ENCODE assay signal across 8 cellular contexts in genomic region chr13:31201341-31202024, GRCh38. TPM values are rescaled to one million over a fixed set of nuclear protein-coding genes. Genes with fewer than 3 reads are reported as not detected.
A peak's percentile ranks its signal among the peaks of the same experiment; 100 is the strongest.
DNase-seq lines count a peak whose midpoint lies in the region; ATAC-seq and TF ChIP-seq lines count a peak whose summit lies in the region.

No MANE protein-coding gene starts in this region.

- DNase-seq in GM12865 (ENCODE audit: low read depth), result no peak
- DNase-seq in RPMI7951 (ENCODE audit: low read depth), result peak; percentile 46
- peak; percentile 47 to 50 for DNase-seq in fibroblast of lung (ENCODE audit: low read depth in 2 of 2)
- no peak for DNase-seq in NCI-H2196 treated with DMSO at 0.1 percent for 48 hours (lab: John Stamatoyannopoulos, UW; ENCODE audit: unreplicated experiment)
- no peak for DNase-seq in HK-2 (ENCODE audit: unreplicated experiment)
- no peak for DNase-seq in NOMO-1 (lab: John Stamatoyannopoulos, UW; ENCODE audit: unreplicated experiment in 2 of 2)

- H3K79me2 ChIP-seq in fibroblast of lung (ENCODE audit: control insufficient read depth, insufficient read depth, low read length), result no peaks in the 10 kb centered on the region

- H3K36me3 ChIP-seq in fibroblast of lung (ENCODE audit: control insufficient read depth, insufficient read depth, low read length) (no peaks in the 10 kb centered on the region), rectal smooth muscle tissue (ENCODE audit: control insufficient read depth, insufficient read depth, low read length) (no peaks in the 10 kb centered on the region)

- no peaks in the 10 kb centered on the region for H3K9me3 ChIP-seq in fibroblast of lung (ENCODE audit: control insufficient read depth, insufficient read depth, low read depth, low read length)

- H3K27me3 ChIP-seq in fibroblast of lung (ENCODE audit: control insufficient read depth, insufficient read depth, low read length), result no peaks in the 10 kb centered on the region
- no peaks in the 10 kb centered on the region for H3K27me3 ChIP-seq in rectal smooth muscle tissue (ENCODE audit: control insufficient read depth, insufficient read depth, low read length)

- H3K9ac ChIP-seq in fibroblast of lung (ENCODE audit: insufficient read depth, low read length) (no peak overlapping the region), rectal smooth muscle tissue (ENCODE audit: low read length) (peak overlapping the region; percentile 19)

- peak overlapping the region; percentile 67 for H3K4me2 ChIP-seq in fibroblast of lung (ENCODE audit: extremely low read depth, insufficient read depth, low read length)

- H3K27ac ChIP-seq in fibroblast of lung (ENCODE audit: insufficient read depth, low read length), result no peak overlapping the region
- H3K27ac ChIP-seq in rectal smooth muscle tissue (ENCODE audit: low read depth, low read length), result no peak overlapping the region

- no peak overlapping the region for H2AFZ ChIP-seq in fibroblast of lung (ENCODE audit: low read length)

- no peak for TF ChIP-seq CTCF in GM12865 (IDR thresholded peaks at IDR 0.05; ENCODE audit: insufficient read depth, low read depth, low read length, missing control alignments)
- TF ChIP-seq CTCF in fibroblast of lung (conservative IDR thresholded peaks at IDR 0.05 in 1 of 2, IDR thresholded peaks at IDR 0.05 in 1 of 2; ENCODE audit: low read depth in 1 of 2, low read length in 2 of 2), result no peak

- H4K20me1 ChIP-seq in fibroblast of lung (ENCODE audit: control insufficient read depth, extremely low read depth, insufficient read depth, low read length), result no peaks in the 10 kb centered on the region

- H3K4me3 ChIP-seq in GM12865 (ENCODE audit: low read depth, low read length) (peak overlapping the region; percentile 61; the same call in 1 of the 2 replicates), fibroblast of lung (replicated peaks in 1 of 4; ENCODE audit: control extremely low read depth in 1 of 4, insufficient read depth in 1 of 4, low read depth in 3 of 4, low read length in 4 of 4) (peak overlapping the region; percentile 66 to 73 (median 70)), rectal smooth muscle tissue (ENCODE audit: low read length) (peak overlapping the region; percentile 69)

- no peak for ATAC-seq in HG02970 (IDR thresholded peaks at IDR 0.05; ENCODE audit: low FRiP score, unreplicated experiment)

- H3K4me1 ChIP-seq in fibroblast of lung (ENCODE audit: control insufficient read depth, extremely low read depth, insufficient read depth, low read length), result peaks cover 6% of the 10 kb centered on the region
- peaks cover 5% of the 10 kb centered on the region for H3K4me1 ChIP-seq in rectal smooth muscle tissue (ENCODE audit: control insufficient read depth, insufficient read depth, low read length)

RNA-seq across cellular contexts. Expression of gene B3GLCT, which starts 1.7 kb away (rescaled TPM):
- total RNA-seq in RPMI7951 (2014; rRNA removed; shearing (Covaris generic)), result 18.3 and 18.8 TPM in 2 replicates
- 6.7 and 7.8 TPM in 2 replicates for total RNA-seq in fibroblast of lung
- polyA plus RNA-seq in fibroblast of lung, result 4.3 and 4.4 TPM in 2 replicates
- polyA plus RNA-seq in fibroblast of lung (2012), result 4.0 and 4.5 TPM in 2 replicates
- 0.27 and 2.8 TPM in 2 replicates for polyA minus RNA-seq in fibroblast of lung (ENCODE audit: low replicate concordance)

RNA-seq across cellular contexts. Expression of gene HSPH1, which starts 39.8 kb away (rescaled TPM):
- total RNA-seq in RPMI7951 (2014; rRNA removed; shearing (Covaris generic)), result 57.5 and 79.7 TPM in 2 replicates
- total RNA-seq in fibroblast of lung, result 40.6 and 43.1 TPM in 2 replicates
- polyA plus RNA-seq in fibroblast of lung, result 34.4 and 59.1 TPM in 2 replicates
- polyA plus RNA-seq in fibroblast of lung (2012), result 31.3 and 61.5 TPM in 2 replicates
- polyA minus RNA-seq in fibroblast of lung (ENCODE audit: low replicate concordance), result 2.2 and 2.3 TPM in 2 replicates

Comparison
In these comparisons a context has a peak if more than half of its experiments do, and no peak if none do; other contexts are left out.
1. DNase-seq: peak in RPMI7951 (single experiment) and fibroblast of lung (2 of 2); none in GM12865 (single experiment), NCI-H2196 treated with DMSO at 0.1 percent for 48 hours (single experiment), HK-2 (single experiment) and NOMO-1 (0 of 2).
2. Peak in every context shown above with its lines, with median percentiles within 50 percentile points of each other: H3K4me3 ChIP-seq.